Comparison of ENCODE assay signal across 23 cellular contexts in the genomic region with DNA sequence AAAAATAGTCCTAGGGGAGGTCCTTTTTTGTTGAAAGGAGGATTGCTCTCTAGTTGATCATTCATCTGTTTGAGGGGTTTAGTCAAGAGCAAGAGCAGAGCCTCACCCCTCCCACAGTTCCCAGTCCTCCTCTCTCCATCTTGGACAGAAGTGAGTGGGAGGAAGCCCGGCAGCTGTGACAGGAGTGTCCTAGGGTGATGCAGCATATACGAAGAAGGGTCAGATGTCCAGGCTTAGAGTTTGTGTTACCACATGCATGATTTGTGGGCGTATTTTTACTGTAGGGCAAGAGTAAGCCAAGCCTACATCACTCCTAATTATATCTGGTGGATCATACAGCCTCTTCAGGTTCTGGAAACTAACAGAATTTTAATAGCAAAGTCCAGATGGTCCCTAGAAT. TPM values are rescaled to one million over a fixed set of nuclear protein-coding genes. Genes with fewer than 3 reads are reported as not detected.
A peak's percentile ranks its signal among the peaks of the same experiment; 100 is the strongest.
DNase-seq lines count a peak whose midpoint lies in the region; ATAC-seq, FAIRE-seq and TF ChIP-seq lines count a peak whose summit lies in the region.
"Had no signal": no experiment of that assay in that cellular context is flagged by ENCODE, and none has a peak within 500 bp of the region (broad histone marks: within the 10 kb centered on the region; RNA-seq: fewer than 3 reads in every experiment).

No MANE protein-coding gene starts in this region.

- H3K4me3 ChIP-seq in testis = no peak overlapping the region
- H3K4me3 ChIP-seq: adrenal gland, tibial nerve had no signal

- H3K27me3 ChIP-seq in testis = no peaks in the 10 kb centered on the region
- H3K27me3 ChIP-seq: adrenal gland, tibial nerve had no signal

- peak overlapping the region; percentile 11 for H3K27ac Mint-ChIP-seq in activated CD4-positive, alpha-beta T cell treated with anti-CD3 and anti-CD28 coated beads, Interleukin-2, amount 10 ng/mL, durations not matched to agents 7 days and 5 days
- peak overlapping the region; percentile 49 for H3K27ac Mint-ChIP-seq in chondrocyte (ENCODE audit: unreplicated experiment)
- H3K27ac Mint-ChIP-seq: activated CD4-positive, alpha-beta memory T cell treated with anti-CD3 and anti-CD28 coated beads, Interleukin-2, amount 10 ng/mL, durations not matched to agents 7 days and 5 days; activated T-helper 17 cell treated with anti-CD3 and anti-CD28 coated beads, Interleukin-2, amount 50 U/mL, for 72 hours; immature natural killer cell had no signal

- no peak overlapping the region for H3K4me3 Mint-ChIP-seq in activated CD4-positive, alpha-beta T cell treated with anti-CD3 and anti-CD28 coated beads, Interleukin-2, amount 10 ng/mL, durations not matched to agents 7 days and 5 days
- H3K4me3 Mint-ChIP-seq in chondrocyte (ENCODE audit: unreplicated experiment) = no peak overlapping the region
- H3K4me3 Mint-ChIP-seq: activated CD4-positive, alpha-beta memory T cell treated with anti-CD3 and anti-CD28 coated beads, Interleukin-2, amount 10 ng/mL, durations not matched to agents 7 days and 5 days; activated T-helper 17 cell treated with anti-CD3 and anti-CD28 coated beads, Interleukin-2, amount 50 U/mL, for 72 hours; central memory CD8-positive, alpha-beta T cell; IgD-negative memory B cell; immature natural killer cell had no signal

- peaks cover 3% of the 10 kb centered on the region for H3K36me3 Mint-ChIP-seq in activated CD4-positive, alpha-beta T cell treated with anti-CD3 and anti-CD28 coated beads, Interleukin-2, amount 10 ng/mL, durations not matched to agents 7 days and 5 days (ENCODE audit: low read depth)
- H3K36me3 Mint-ChIP-seq in chondrocyte (ENCODE audit: low read depth) = no peaks in the 10 kb centered on the region
- H3K36me3 Mint-ChIP-seq: IgD-negative memory B cell, immature natural killer cell had no signal

- POLR2A ChIA-PET in activated CD4-positive, alpha-beta T cell treated with anti-CD3 and anti-CD28 coated beads, Interleukin-2, amount 10 ng/mL, durations not matched to agents 7 days and 5 days (lab: Charles Lee) = no interaction called here

- no peak for TF ChIP-seq POLR2A in testis (IDR thresholded peaks at IDR 0.05)

- no peak for TF ChIP-seq CTCF in chondrocyte (IDR thresholded peaks at IDR 0.05)
- no peak for TF ChIP-seq CTCF in testis (IDR thresholded peaks at IDR 0.05)
- no peak for TF ChIP-seq CTCF in D721Med (IDR thresholded peaks at IDR 0.05; ENCODE audit: insufficient read depth, missing control alignments)

- no peaks in the 10 kb centered on the region for H3K36me3 ChIP-seq in testis (ENCODE audit: low read depth, missing control alignments)
- H3K36me3 ChIP-seq: adrenal gland, tibial nerve had no signal

- peaks cover 38% of the 10 kb centered on the region for H3K4me1 Mint-ChIP-seq in activated CD4-positive, alpha-beta T cell treated with anti-CD3 and anti-CD28 coated beads, Interleukin-2, amount 10 ng/mL, durations not matched to agents 7 days and 5 days
- H3K4me1 Mint-ChIP-seq in chondrocyte (ENCODE audit: low read depth) = peaks cover 52% of the 10 kb centered on the region

- 58 to 76% methylated on average over 3 of the region's 3 CpGs for WGBS in testis, 2 donors

- H3K9me3 ChIP-seq in testis = no peaks in the 10 kb centered on the region
- H3K9me3 ChIP-seq: adrenal gland, tibial nerve had no signal

- no peak for DNase-seq in activated CD4-positive, alpha-beta T cell treated with anti-CD3 and anti-CD28 coated beads, Interleukin-2, amount 10 ng/mL, durations not matched to agents 7 days and 5 days
- no peak for DNase-seq in activated CD4-positive, alpha-beta T cell treated with anti-CD3 and anti-CD28 coated beads for 48 hours
- DNase-seq in chondrocyte (ENCODE audit: low spot score) (no peak), myocyte (ENCODE audit: low read depth) (peak; percentile 88), testis (peak; percentile 10), D721Med (ENCODE audit: insufficient read length, low spot score) (no peak)
- DNase-seq: activated CD4-positive, alpha-beta memory T cell treated with anti-CD3 and anti-CD28 coated beads, Interleukin-2, amount 10 ng/mL, durations not matched to agents 7 days and 5 days; adrenal gland; CD4-positive, alpha-beta memory T cell; immature natural killer cell; mesendoderm; NCI-H2081 treated with DMSO at 0.1 percent for 48 hours; NCI-H526 treated with DMSO at 0.1 percent for 48 hours; PC-3; stimulated activated CD4-positive, alpha-beta T cell treated with anti-CD3 and anti-CD28 coated beads, Interleukin-4, amount 100 ng/mL, for 24 hours had no signal

- CTCF ChIA-PET in activated CD4-positive, alpha-beta T cell treated with anti-CD3 and anti-CD28 coated beads, Interleukin-2, amount 10 ng/mL, durations not matched to agents 7 days and 5 days (lab: Charles Lee) = no interaction called here

- H3K27me3 Mint-ChIP-seq in activated CD4-positive, alpha-beta T cell treated with anti-CD3 and anti-CD28 coated beads, Interleukin-2, amount 10 ng/mL, durations not matched to agents 7 days and 5 days = no peaks in the 10 kb centered on the region
- H3K27me3 Mint-ChIP-seq in chondrocyte (ENCODE audit: low read depth) = no peaks in the 10 kb centered on the region
- H3K27me3 Mint-ChIP-seq: activated CD4-positive, alpha-beta memory T cell treated with anti-CD3 and anti-CD28 coated beads, Interleukin-2, amount 10 ng/mL, durations not matched to agents 7 days and 5 days; activated T-helper 17 cell treated with anti-CD3 and anti-CD28 coated beads, Interleukin-2, amount 50 U/mL, for 72 hours; CD4-positive, alpha-beta memory T cell; central memory CD8-positive, alpha-beta T cell; IgD-negative memory B cell had no signal

- H3K27ac ChIP-seq in testis = no peak overlapping the region
- H3K27ac ChIP-seq: adrenal gland had no signal

- peaks cover 30% of the 10 kb centered on the region for H3K4me1 ChIP-seq in testis

- FAIRE-seq in D721Med (lab: Jason Lieb, UNC) = no peak
- FAIRE-seq: TTC549 had no signal

- intact Hi-C loops in testis (cut with DNase I; ENCODE audit: low total_unique reads) = loop anchor here (10.0 kb wide), 1 partner anchor 102 kb away; no protein-coding TSS in a partner anchor

- H3K9me3 Mint-ChIP-seq in activated CD4-positive, alpha-beta T cell treated with anti-CD3 and anti-CD28 coated beads, Interleukin-2, amount 10 ng/mL, durations not matched to agents 7 days and 5 days = no peaks in the 10 kb centered on the region
- no peaks in the 10 kb centered on the region for H3K9me3 Mint-ChIP-seq in chondrocyte (ENCODE audit: low read depth)
- H3K9me3 Mint-ChIP-seq: activated CD4-positive, alpha-beta memory T cell treated with anti-CD3 and anti-CD28 coated beads, Interleukin-2, amount 10 ng/mL, durations not matched to agents 7 days and 5 days; activated T-helper 17 cell treated with anti-CD3 and anti-CD28 coated beads, Interleukin-2, amount 50 U/mL, for 72 hours; CD4-positive, alpha-beta memory T cell; central memory CD8-positive, alpha-beta T cell; IgD-negative memory B cell had no signal

- ATAC-seq in SK-N-SH treated with all-trans-retinoic acid at 6 μM for 48 hours (no peak; the same call in 2 of the 3 replicates), HG03571 (IDR thresholded peaks at IDR 0.05; ENCODE audit: unreplicated experiment) (no peak)
- ATAC-seq: activated T-helper 17 cell treated with anti-CD3 and anti-CD28 coated beads, Interleukin-2, amount 50 U/mL, for 72 hours; PC-3; sciatic nerve had no signal

TF ChIP-seq in SK-N-SH treated with all-trans-retinoic acid at 6 μM for 48 hours, 23 proteins besides CTCF, POLR2A, EP300 and RAD21 (continues in another document):
- no peak for TF ChIP-seq ISL1 (CRISPR knock-in tag; IDR thresholded peaks at IDR 0.05)
- TF ChIP-seq SNAI2 (CRISPR knock-in tag; IDR thresholded peaks at IDR 0.05) = no peak
- TF ChIP-seq ZNF8 (CRISPR knock-in tag; IDR thresholded peaks at IDR 0.05) = no peak
- TF ChIP-seq PATZ1 (CRISPR knock-in tag; IDR thresholded peaks at IDR 0.05; ENCODE audit: borderline replicate concordance) = no peak
- no peak for TF ChIP-seq PPARA (CRISPR knock-in tag; IDR thresholded peaks at IDR 0.05; ENCODE audit: borderline replicate concordance)
- TF ChIP-seq CSRNP3 (CRISPR knock-in tag; IDR thresholded peaks at IDR 0.05) = no peak
- no peak for TF ChIP-seq RARB (CRISPR knock-in tag; IDR thresholded peaks at IDR 0.05)

RNA-seq across cellular contexts. Expression of gene CEP68, which starts 6.6 kb away (rescaled TPM):
- total RNA-seq in activated CD4-positive, alpha-beta T cell treated with anti-CD3 and anti-CD28 coated beads, Interleukin-2, amount 10 ng/mL, durations not matched to agents 7 days and 5 days = 1 to 10 TPM; 9.0 to 9.2 TPM
- total RNA-seq in chondrocyte (9.0 to 13.0 TPM (median 12.2 TPM) in 3 replicates), myocyte (25.0 and 36.8 TPM in 2 replicates), testis (10 to 100 TPM; 25.9 to 28.2 TPM)
- 12.4 TPM for polyA plus RNA-seq in myocyte (2012)
- 13.3 TPM for polyA plus RNA-seq in testis (ENCODE audit: insufficient read depth, low read depth, low replicate concordance)

Comparison
In these comparisons a context has a peak if more than half of its experiments do, and no peak if none do; other contexts are left out.
1. DNase-seq: peak in myocyte (single experiment) and testis (single experiment); none in activated CD4-positive, alpha-beta T cell treated with anti-CD3 and anti-CD28 coated beads, Interleukin-2, amount 10 ng/mL, durations not matched to agents 7 days and 5 days (single experiment), activated CD4-positive, alpha-beta T cell treated with anti-CD3 and anti-CD28 coated beads for 48 hours (single experiment), chondrocyte (single experiment) and D721Med (single experiment).